8 cellular contexts compared by ENCODE assay signal in genomic region chr13:50123862-50124535, GRCh38.
DNase-seq lines count a peak whose midpoint lies in the region; ATAC-seq and TF ChIP-seq lines count a peak whose summit lies in the region.

No MANE protein-coding gene starts in this region.

- intact Hi-C loops in colonic mucosa (cut with DNase I): loop anchor here (2.0 to 5.0 kb wide), 2 partner anchors 43 to 127 kb away; partner anchors contain the start of gene TRIM13
- intact Hi-C loops in left lung (cut with DNase I): no loop called here

- no peaks in the 10 kb centered on the region for H3K36me3 ChIP-seq in colonic mucosa
- H3K36me3 ChIP-seq in left lung: no peaks in the 10 kb centered on the region

- peak; percentile 96 for DNase-seq in AG09319 (ENCODE audit: extremely low read depth, low read depth)
- peak; percentile 84 for DNase-seq in NCI-H446 treated with DMSO at 0.1 percent for 48 hours (lab: John Stamatoyannopoulos, UW)
- DNase-seq in activated CD4-positive, alpha-beta T cell treated with anti-CD3 and anti-CD28 coated beads for 4 hours: peak; percentile 74 to 75
- peak; percentile 74 for DNase-seq in colonic mucosa
- peak; percentile 84 to 94 for DNase-seq in left lung
- DNase-seq in stimulated activated CD4-positive, alpha-beta T cell treated with anti-CD3 and anti-CD28 coated beads, Interleukin-4, amount 100 ng/mL, for 24 hours: peak; percentile 77

- H3K9me3 ChIP-seq in colonic mucosa (no peaks in the 10 kb centered on the region), left lung (no peaks in the 10 kb centered on the region)

- H3K4me1 ChIP-seq in colonic mucosa (peaks cover 13% of the 10 kb centered on the region), left lung (peaks cover 9 to 69% of the 10 kb centered on the region in 2 donors)

- peak overlapping the region; percentile 98 for H3K27ac ChIP-seq in colonic mucosa
- peak overlapping the region; percentile 100 for H3K27ac ChIP-seq in left lung

- peaks cover 9% of the 10 kb centered on the region for H3K27me3 ChIP-seq in colonic mucosa
- H3K27me3 ChIP-seq in left lung: peaks cover 8 to 25% of the 10 kb centered on the region in 2 donors

- ATAC-seq in GM19023 (IDR thresholded peaks at IDR 0.05; ENCODE audit: unreplicated experiment) (peak; percentile 70), HG03139 (IDR thresholded peaks at IDR 0.05; ENCODE audit: unreplicated experiment) (peak; percentile 48), left lung (peak; percentile 80)

- TF ChIP-seq CTCF in AG09319 (IDR thresholded peaks at IDR 0.05; ENCODE audit: low read depth, low read length) (no peak; the same call in 1 of the 2 replicates), colonic mucosa (IDR thresholded peaks at IDR 0.05) (no peak), left lung (IDR thresholded peaks at IDR 0.05) (no peak)

- peak overlapping the region; percentile 95 to 98 for H3K9ac ChIP-seq in colonic mucosa (ENCODE audit: low read depth in 2 of 2, low read length in 2 of 2)

- H3K4me3 ChIP-seq in colonic mucosa (peak overlapping the region; percentile 67), left lung (peak overlapping the region; percentile 96)

Comparison
In these comparisons a context has a peak if more than half of its experiments do, and no peak if none do; other contexts are left out.
1. Peak in every context shown above with its lines: DNase-seq, ATAC-seq, H3K4me3 ChIP-seq and H3K27ac ChIP-seq.